In the genomic region with DNA sequence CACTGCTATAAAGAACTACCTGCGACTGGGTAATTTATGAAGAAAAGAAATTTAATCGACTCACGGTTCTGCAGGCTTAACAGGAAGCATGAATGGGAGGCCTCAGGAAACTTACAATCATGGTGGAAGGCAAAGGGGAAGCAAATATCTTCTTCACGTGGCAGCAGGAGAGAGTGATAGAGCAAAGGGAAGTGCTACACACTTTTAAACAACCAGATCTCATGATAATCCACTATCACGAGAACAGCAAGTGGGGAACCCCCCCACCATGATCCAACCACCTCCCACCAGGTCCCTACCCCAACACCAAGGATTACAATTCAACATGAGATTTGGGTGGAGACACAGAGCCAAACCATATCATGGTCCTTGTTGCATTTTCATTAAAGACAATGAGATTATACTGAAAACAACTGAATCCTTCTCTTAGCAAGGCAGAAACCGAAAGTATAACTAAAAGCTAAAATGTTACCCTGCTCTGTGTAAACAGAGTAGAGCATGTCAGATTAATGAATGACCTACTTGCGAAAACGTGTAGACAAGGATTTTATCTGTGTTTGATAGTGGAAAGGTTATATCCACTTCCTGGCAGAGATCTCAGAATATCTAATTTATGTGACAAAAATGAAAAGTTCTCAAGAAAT, we compare ENCODE assay signal across 9 cellular contexts.
DNase-seq lines count a peak whose midpoint lies in the region; ATAC-seq and TF ChIP-seq lines count a peak whose summit lies in the region.
"Had no signal": no experiment of that assay in that cellular context is flagged by ENCODE, and none has a peak within 500 bp of the region (broad histone marks: within the 10 kb centered on the region; RNA-seq: fewer than 3 reads in every experiment).

No MANE protein-coding gene starts in this region.

- no peak overlapping the region for H4K91ac ChIP-seq in H9 (ENCODE audit: insufficient read length, low read depth, low read length)

- H3K4me3 ChIP-seq in GM12865 (ENCODE audit: low read depth, low read length) (no peak overlapping the region), liver (ENCODE audit: low read depth in 1 of 3, low read length in 3 of 3) (peak overlapping the region; percentile 48 to 64 (median 52))

- no peaks in the 10 kb centered on the region for H4K20me1 ChIP-seq in H9 (ENCODE audit: control insufficient read depth, insufficient read depth, insufficient read length)

- no peaks in the 10 kb centered on the region for H3K36me3 Mint-ChIP-seq in T-cell
- no peaks in the 10 kb centered on the region for H3K36me3 Mint-ChIP-seq in glutamatergic neuron (ENCODE audit: unreplicated experiment)
- no peaks in the 10 kb centered on the region for H3K36me3 Mint-ChIP-seq in H9 (ENCODE audit: insufficient read depth in 1 of 3, low read depth in 3 of 3)

- TF ChIP-seq CTCF in GM12865 (IDR thresholded peaks at IDR 0.05; ENCODE audit: insufficient read depth, low read depth, low read length, missing control alignments) = no peak
- TF ChIP-seq CTCF in liver (IDR thresholded peaks at IDR 0.05; ENCODE audit: low read depth, low read length, missing input control) = no peak
- no peak for TF ChIP-seq CTCF in glutamatergic neuron (IDR thresholded peaks at IDR 0.05; ENCODE audit: partially characterized antibody, unreplicated experiment)
- TF ChIP-seq CTCF in H9 (conservative IDR thresholded peaks at IDR 0.05) = no peak

- peak; percentile 15 for DNase-seq in GM12865 (ENCODE audit: low read depth)
- DNase-seq in T-cell = no peak
- DNase-seq in D341Med (ENCODE audit: low spot score) = no peak
- DNase-seq in glutamatergic neuron = no peak
- no peak for DNase-seq in H9
- DNase-seq: NCI-H2171 treated with DMSO at 0.1 percent for 48 hours had no signal

- H3K27ac ChIP-seq in liver (ENCODE audit: low read depth in 1 of 2, low read length in 2 of 2) = peak overlapping the region; percentile 94 to 97
- no peak overlapping the region for H3K27ac ChIP-seq in H9 (ENCODE audit: insufficient read length, low read depth, low read length)

- H3K27me3 ChIP-seq in liver (ENCODE audit: control insufficient read depth in 4 of 4, insufficient read depth in 4 of 4, low read length in 3 of 4) (no peaks in the 10 kb centered on the region), H9 (ENCODE audit: insufficient read depth, low read length) (no peaks in the 10 kb centered on the region)

- no peak overlapping the region for H3K4ac ChIP-seq in H9 (ENCODE audit: low read depth, low read length)

- H3K36me3 ChIP-seq in liver (ENCODE audit: control insufficient read depth in 4 of 4, insufficient read depth in 3 of 4, low read depth in 1 of 4, low read length in 3 of 4) = no peaks in the 10 kb centered on the region

- TF ChIP-seq RAD21 in liver (IDR thresholded peaks at IDR 0.05) = peak; percentile 22 to 26

- H3K23ac ChIP-seq in H9 (ENCODE audit: insufficient read length, low read depth, low read length) = no peak overlapping the region

- H3K4me1 ChIP-seq in liver (ENCODE audit: control insufficient read depth in 4 of 4, insufficient read depth in 4 of 4, low read length in 3 of 4) = peaks cover 5 to 21% (median 7%) of the 10 kb centered on the region in 4 donors
- H3K4me1 ChIP-seq in H9 (ENCODE audit: insufficient read depth, low read length) = peaks cover 3% of the 10 kb centered on the region; the same call in 1 of the 2 replicates

- H2BK15ac ChIP-seq in H9 (ENCODE audit: low read depth, low read length) = no peak overlapping the region

- no peak overlapping the region for H2BK12ac ChIP-seq in H9 (ENCODE audit: insufficient read length, low read depth, low read length)

- no peak overlapping the region for H4K5ac ChIP-seq in H9 (ENCODE audit: insufficient read length, low read depth, low read length)

- H3T11ph ChIP-seq in H9 (ENCODE audit: low read length) = no peak overlapping the region

- peaks cover 3 to 6% of the 10 kb centered on the region in 2 donors for H3K27me3 Mint-ChIP-seq in T-cell
- peaks cover 2% of the 10 kb centered on the region for H3K27me3 Mint-ChIP-seq in glutamatergic neuron (ENCODE audit: unreplicated experiment)
- no peaks in the 10 kb centered on the region for H3K27me3 Mint-ChIP-seq in H9 (ENCODE audit: low read depth)

- H3K9me3 ChIP-seq in liver (ENCODE audit: control insufficient read depth in 4 of 4, low read length in 3 of 4) = no peaks in the 10 kb centered on the region
- H3K9me3 ChIP-seq in H9 (ENCODE audit: control insufficient read depth, low read depth, low read length) = no peaks in the 10 kb centered on the region

- POLR2A ChIA-PET in T-cell (lab: Charles Lee) = no interaction called here

- H3K4me1 Mint-ChIP-seq in T-cell (peaks cover 7 to 12% (median 10%) of the 10 kb centered on the region in 3 donors), glutamatergic neuron (ENCODE audit: low read depth, unreplicated experiment) (no peaks in the 10 kb centered on the region), H9 (peaks cover 4 to 12% of the 10 kb centered on the region in 2 experiments)

- peak overlapping the region; percentile 73 to 86 for H3K9ac ChIP-seq in liver (ENCODE audit: low read depth in 1 of 2, low read length in 2 of 2)
- H3K9ac ChIP-seq in H9 (ENCODE audit: extremely low read depth, insufficient read length, low read length) = no peak overlapping the region

- H3K18ac ChIP-seq in H9 (ENCODE audit: insufficient read length, low read depth, low read length) = no peak overlapping the region

- H2AK5ac ChIP-seq in H9 (ENCODE audit: insufficient read length, low read length) = no peak overlapping the region

- no peak overlapping the region for H3K14ac ChIP-seq in H9 (ENCODE audit: insufficient read depth, low read length)

- no peak overlapping the region for H2AFZ ChIP-seq in H9 (ENCODE audit: low read length)

- peak; percentile 72 for ATAC-seq in GM21526 (IDR thresholded peaks at IDR 0.05; ENCODE audit: low FRiP score, unreplicated experiment)
- no peak for ATAC-seq in T-cell (replicated peaks in 1 of 4)
- no peak for ATAC-seq in HG02885 (IDR thresholded peaks at IDR 0.05; ENCODE audit: poor library complexity, unreplicated experiment)

- H3K4me3 Mint-ChIP-seq in T-cell = peak overlapping the region in 2 of 3 donors; percentile 14 to 40
- H3K4me3 Mint-ChIP-seq in glutamatergic neuron (ENCODE audit: unreplicated experiment) = no peak overlapping the region
- H3K4me3 Mint-ChIP-seq in H9 = no peak overlapping the region

- 18% methylated on average over 8 of the region's 8 CpGs for WGBS in liver
- WGBS in H9 (ENCODE audit: extremely low coverage, insufficient read length, low lambda C conversion rate) = no CpG with 5 or more reads among the region's 8 CpGs

- no peaks in the 10 kb centered on the region for H3K23me2 ChIP-seq in H9 (ENCODE audit: insufficient read length, low read depth, low read length, poor library complexity, severe bottlenecking)

- no peak overlapping the region for H2BK120ac ChIP-seq in H9 (ENCODE audit: low read depth, low read length, poor library complexity, severe bottlenecking)

- H3K79me1 ChIP-seq in H9 (ENCODE audit: insufficient read depth, low read depth, low read length, poor library complexity, severe bottlenecking) = no peaks in the 10 kb centered on the region

- CTCF ChIA-PET in T-cell (lab: Charles Lee) = interaction anchor here in 1 of 2 donors (0.8 kb wide), 1 partner anchor 71 kb away, joined by 3 read pairs; no protein-coding TSS in a partner anchor

- H3K27ac Mint-ChIP-seq in T-cell (peak overlapping the region in 1 of 2 donors; percentile 12), glutamatergic neuron (ENCODE audit: unreplicated experiment) (no peak overlapping the region), H9 (peak overlapping the region in 1 of 3 experiments; percentile 27; a peak in 1 of 7 replicates)

- H3K4me2 ChIP-seq in H9 (ENCODE audit: insufficient read depth, insufficient read length, low read length) = no peak overlapping the region

- H4K8ac ChIP-seq in H9 (replicated peaks; ENCODE audit: insufficient read length, low read depth, low read length) = no peak overlapping the region

- no peaks in the 10 kb centered on the region for H3K9me3 Mint-ChIP-seq in T-cell
- no peaks in the 10 kb centered on the region for H3K9me3 Mint-ChIP-seq in glutamatergic neuron (ENCODE audit: unreplicated experiment)
- no peaks in the 10 kb centered on the region; a peak in 1 of 5 replicates for H3K9me3 Mint-ChIP-seq in H9

- H3K79me2 ChIP-seq in H9 (ENCODE audit: insufficient read depth, low read length) = no peaks in the 10 kb centered on the region

- H2BK20ac ChIP-seq in H9 (ENCODE audit: low read depth, low read length, poor library complexity, severe bottlenecking) = no peak overlapping the region

- H2BK5ac ChIP-seq in H9 (ENCODE audit: insufficient read length, low read length) = no peak overlapping the region

- no peak overlapping the region for H3K56ac ChIP-seq in H9 (ENCODE audit: insufficient read length, low read depth, low read length)

TF ChIP-seq in liver, 16 proteins besides CTCF, POLR2A, EP300 and RAD21 (continues in another document):
- TF ChIP-seq HNF4G (IDR thresholded peaks at IDR 0.05) = peak; percentile 35
- TF ChIP-seq EGR1 (IDR thresholded peaks at IDR 0.05; ENCODE audit: low read depth in 2 of 2) = no peak
- TF ChIP-seq YY1 (IDR thresholded peaks at IDR 0.05) = peak; percentile 36
- TF ChIP-seq RXRA (IDR thresholded peaks at IDR 0.05) = peak; percentile 64 to 71
- TF ChIP-seq SP1 (IDR thresholded peaks at IDR 0.05) = peak; percentile 91
- peak; percentile 29 to 41 for TF ChIP-seq JUND (IDR thresholded peaks at IDR 0.05)
- TF ChIP-seq, protein P1, sequence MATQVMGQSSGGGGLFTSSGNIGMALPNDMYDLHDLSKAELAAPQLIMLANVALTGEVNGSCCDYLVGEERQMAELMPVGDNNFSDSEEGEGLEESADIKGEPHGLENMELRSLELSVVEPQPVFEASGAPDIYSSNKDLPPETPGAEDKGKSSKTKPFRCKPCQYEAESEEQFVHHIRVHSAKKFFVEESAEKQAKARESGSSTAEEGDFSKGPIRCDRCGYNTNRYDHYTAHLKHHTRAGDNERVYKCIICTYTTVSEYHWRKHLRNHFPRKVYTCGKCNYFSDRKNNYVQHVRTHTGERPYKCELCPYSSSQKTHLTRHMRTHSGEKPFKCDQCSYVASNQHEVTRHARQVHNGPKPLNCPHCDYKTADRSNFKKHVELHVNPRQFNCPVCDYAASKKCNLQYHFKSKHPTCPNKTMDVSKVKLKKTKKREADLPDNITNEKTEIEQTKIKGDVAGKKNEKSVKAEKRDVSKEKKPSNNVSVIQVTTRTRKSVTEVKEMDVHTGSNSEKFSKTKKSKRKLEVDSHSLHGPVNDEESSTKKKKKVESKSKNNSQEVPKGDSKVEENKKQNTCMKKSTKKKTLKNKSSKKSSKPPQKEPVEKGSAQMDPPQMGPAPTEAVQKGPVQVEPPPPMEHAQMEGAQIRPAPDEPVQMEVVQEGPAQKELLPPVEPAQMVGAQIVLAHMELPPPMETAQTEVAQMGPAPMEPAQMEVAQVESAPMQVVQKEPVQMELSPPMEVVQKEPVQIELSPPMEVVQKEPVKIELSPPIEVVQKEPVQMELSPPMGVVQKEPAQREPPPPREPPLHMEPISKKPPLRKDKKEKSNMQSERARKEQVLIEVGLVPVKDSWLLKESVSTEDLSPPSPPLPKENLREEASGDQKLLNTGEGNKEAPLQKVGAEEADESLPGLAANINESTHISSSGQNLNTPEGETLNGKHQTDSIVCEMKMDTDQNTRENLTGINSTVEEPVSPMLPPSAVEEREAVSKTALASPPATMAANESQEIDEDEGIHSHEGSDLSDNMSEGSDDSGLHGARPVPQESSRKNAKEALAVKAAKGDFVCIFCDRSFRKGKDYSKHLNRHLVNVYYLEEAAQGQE (IDR thresholded peaks at IDR 0.05) = peak; percentile 71

Comparison
In these comparisons a context has a peak if more than half of its experiments do, and no peak if none do; other contexts are left out.
1. H3K4me3 Mint-ChIP-seq: peak in T-cell (2 of 3); none in glutamatergic neuron (single experiment) and H9 (0 of 2).